ENCODE assay signal across 8 cellular contexts in the genomic region with DNA sequence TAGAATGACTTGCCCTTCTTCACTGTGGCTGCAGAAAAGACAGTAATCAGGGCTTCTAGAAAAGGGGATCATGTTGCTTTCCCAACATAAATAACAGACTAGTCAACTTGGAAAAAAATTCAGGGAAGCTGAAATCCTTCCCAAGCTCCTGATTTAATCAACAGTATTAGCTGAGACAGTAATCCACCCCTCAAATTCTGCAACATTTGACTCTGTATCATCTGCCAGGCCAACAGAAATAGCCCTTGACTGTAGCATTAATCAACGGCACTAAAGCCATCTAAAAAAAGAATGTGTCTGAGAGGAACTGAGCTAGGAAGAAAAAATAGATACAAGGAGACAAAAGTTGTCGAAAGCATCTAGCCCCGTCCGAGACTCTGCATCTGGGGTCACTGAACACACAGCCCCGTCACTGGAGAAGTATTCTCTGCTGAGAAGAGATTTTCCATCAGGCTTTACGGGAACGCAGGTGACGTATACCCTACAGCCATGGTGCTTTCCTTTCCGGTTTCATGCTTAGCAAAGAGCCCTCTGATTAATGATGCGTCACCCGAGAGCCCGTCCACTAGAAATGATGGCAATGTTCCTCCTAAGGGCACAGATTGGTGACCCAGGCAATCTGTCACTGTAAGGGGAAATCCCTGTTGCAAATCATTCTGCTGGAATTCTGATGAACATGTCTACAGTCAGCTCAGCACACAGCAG. TPM values are rescaled to one million over a fixed set of nuclear protein-coding genes. Genes with fewer than 3 reads are reported as not detected.
DNase-seq lines count a peak whose midpoint lies in the region; ATAC-seq and TF ChIP-seq lines count a peak whose summit lies in the region.

No MANE protein-coding gene starts in this region.

- TF ChIP-seq CTCF in glutamatergic neuron (IDR thresholded peaks at IDR 0.05; ENCODE audit: partially characterized antibody, unreplicated experiment) = no peak

- DNase-seq in EH (ENCODE audit: low read depth) (peak; percentile 100), NCI-H510A (lab: John Stamatoyannopoulos, UW) (peak; percentile 73), epithelial cell of prostate (ENCODE audit: low read depth, low spot score) (peak; percentile 93), posterior vena cava (ENCODE audit: low spot score) (peak; percentile 85), glutamatergic neuron (no peak), NCI-H1092 treated with DMSO at 0.1 percent for 48 hours (lab: John Stamatoyannopoulos, UW) (no peak), T-helper 1 cell (no peak)

- ATAC-seq in GM19395 (IDR thresholded peaks at IDR 0.05; ENCODE audit: unreplicated experiment) = no peak

- no peaks in the 10 kb centered on the region for H3K36me3 Mint-ChIP-seq in glutamatergic neuron (ENCODE audit: unreplicated experiment)

- H3K4me1 Mint-ChIP-seq in glutamatergic neuron (ENCODE audit: low read depth, unreplicated experiment) = no peaks in the 10 kb centered on the region

- H3K27ac ChIP-seq in epithelial cell of prostate = peak overlapping the region; percentile 79

- H3K9me3 Mint-ChIP-seq in glutamatergic neuron (ENCODE audit: unreplicated experiment) = peaks cover 2% of the 10 kb centered on the region

- intact Hi-C loops in posterior vena cava (cut with DNase I) = no loop called here

- no peak overlapping the region for H3K27ac Mint-ChIP-seq in glutamatergic neuron (ENCODE audit: unreplicated experiment)

- no peak overlapping the region for H3K4me3 Mint-ChIP-seq in glutamatergic neuron (ENCODE audit: unreplicated experiment)

- H3K27me3 Mint-ChIP-seq in glutamatergic neuron (ENCODE audit: unreplicated experiment) = no peaks in the 10 kb centered on the region

RNA-seq across cellular contexts. Expression of a gene that starts 42.1 kb away (rescaled TPM):
- 10 to 100 TPM; 39.6 to 54.4 TPM for total RNA-seq in posterior vena cava
- total RNA-seq in glutamatergic neuron (ENCODE audit: unreplicated experiment) = 50.7 TPM

Comparison
In these comparisons a context has a peak if more than half of its experiments do, and no peak if none do; other contexts are left out.
1. DNase-seq: peak in EH (single experiment), NCI-H510A (single experiment), epithelial cell of prostate (single experiment) and posterior vena cava (single experiment); none in glutamatergic neuron (single experiment), NCI-H1092 treated with DMSO at 0.1 percent for 48 hours (single experiment) and T-helper 1 cell (0 of 5).